ENCODE assay signal across 1 cellular context in the genomic region with DNA sequence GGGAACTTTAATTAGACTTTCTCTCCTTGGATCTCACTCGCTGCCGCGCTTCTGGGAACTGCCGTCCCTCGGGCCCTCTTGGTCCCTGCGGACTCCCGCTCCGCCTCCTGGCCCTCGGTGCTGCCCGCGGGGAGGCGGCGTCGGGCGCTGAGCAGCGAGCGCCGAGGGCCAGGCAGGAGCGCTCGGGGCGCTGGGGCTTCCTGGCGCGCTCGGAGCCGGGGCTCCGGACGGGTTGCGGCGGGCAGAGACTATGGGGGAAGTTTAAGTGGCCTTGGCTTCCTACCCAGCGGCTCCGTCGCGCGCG.
TF ChIP-seq lines count a peak whose summit lies in the region.

No MANE protein-coding gene starts in this region.

TF ChIP-seq in HepG2, 621 proteins besides CTCF, POLR2A, EP300 and RAD21 (continued from another document):
- TF ChIP-seq, protein P1, sequence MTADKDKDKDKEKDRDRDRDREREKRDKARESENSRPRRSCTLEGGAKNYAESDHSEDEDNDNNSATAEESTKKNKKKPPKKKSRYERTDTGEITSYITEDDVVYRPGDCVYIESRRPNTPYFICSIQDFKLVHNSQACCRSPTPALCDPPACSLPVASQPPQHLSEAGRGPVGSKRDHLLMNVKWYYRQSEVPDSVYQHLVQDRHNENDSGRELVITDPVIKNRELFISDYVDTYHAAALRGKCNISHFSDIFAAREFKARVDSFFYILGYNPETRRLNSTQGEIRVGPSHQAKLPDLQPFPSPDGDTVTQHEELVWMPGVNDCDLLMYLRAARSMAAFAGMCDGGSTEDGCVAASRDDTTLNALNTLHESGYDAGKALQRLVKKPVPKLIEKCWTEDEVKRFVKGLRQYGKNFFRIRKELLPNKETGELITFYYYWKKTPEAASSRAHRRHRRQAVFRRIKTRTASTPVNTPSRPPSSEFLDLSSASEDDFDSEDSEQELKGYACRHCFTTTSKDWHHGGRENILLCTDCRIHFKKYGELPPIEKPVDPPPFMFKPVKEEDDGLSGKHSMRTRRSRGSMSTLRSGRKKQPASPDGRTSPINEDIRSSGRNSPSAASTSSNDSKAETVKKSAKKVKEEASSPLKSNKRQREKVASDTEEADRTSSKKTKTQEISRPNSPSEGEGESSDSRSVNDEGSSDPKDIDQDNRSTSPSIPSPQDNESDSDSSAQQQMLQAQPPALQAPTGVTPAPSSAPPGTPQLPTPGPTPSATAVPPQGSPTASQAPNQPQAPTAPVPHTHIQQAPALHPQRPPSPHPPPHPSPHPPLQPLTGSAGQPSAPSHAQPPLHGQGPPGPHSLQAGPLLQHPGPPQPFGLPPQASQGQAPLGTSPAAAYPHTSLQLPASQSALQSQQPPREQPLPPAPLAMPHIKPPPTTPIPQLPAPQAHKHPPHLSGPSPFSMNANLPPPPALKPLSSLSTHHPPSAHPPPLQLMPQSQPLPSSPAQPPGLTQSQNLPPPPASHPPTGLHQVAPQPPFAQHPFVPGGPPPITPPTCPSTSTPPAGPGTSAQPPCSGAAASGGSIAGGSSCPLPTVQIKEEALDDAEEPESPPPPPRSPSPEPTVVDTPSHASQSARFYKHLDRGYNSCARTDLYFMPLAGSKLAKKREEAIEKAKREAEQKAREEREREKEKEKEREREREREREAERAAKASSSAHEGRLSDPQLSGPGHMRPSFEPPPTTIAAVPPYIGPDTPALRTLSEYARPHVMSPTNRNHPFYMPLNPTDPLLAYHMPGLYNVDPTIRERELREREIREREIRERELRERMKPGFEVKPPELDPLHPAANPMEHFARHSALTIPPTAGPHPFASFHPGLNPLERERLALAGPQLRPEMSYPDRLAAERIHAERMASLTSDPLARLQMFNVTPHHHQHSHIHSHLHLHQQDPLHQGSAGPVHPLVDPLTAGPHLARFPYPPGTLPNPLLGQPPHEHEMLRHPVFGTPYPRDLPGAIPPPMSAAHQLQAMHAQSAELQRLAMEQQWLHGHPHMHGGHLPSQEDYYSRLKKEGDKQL (CRISPR knock-in tag; IDR thresholded peaks at IDR 0.05; ENCODE audit: low read depth), result no peak
- TF ChIP-seq, protein P2, sequence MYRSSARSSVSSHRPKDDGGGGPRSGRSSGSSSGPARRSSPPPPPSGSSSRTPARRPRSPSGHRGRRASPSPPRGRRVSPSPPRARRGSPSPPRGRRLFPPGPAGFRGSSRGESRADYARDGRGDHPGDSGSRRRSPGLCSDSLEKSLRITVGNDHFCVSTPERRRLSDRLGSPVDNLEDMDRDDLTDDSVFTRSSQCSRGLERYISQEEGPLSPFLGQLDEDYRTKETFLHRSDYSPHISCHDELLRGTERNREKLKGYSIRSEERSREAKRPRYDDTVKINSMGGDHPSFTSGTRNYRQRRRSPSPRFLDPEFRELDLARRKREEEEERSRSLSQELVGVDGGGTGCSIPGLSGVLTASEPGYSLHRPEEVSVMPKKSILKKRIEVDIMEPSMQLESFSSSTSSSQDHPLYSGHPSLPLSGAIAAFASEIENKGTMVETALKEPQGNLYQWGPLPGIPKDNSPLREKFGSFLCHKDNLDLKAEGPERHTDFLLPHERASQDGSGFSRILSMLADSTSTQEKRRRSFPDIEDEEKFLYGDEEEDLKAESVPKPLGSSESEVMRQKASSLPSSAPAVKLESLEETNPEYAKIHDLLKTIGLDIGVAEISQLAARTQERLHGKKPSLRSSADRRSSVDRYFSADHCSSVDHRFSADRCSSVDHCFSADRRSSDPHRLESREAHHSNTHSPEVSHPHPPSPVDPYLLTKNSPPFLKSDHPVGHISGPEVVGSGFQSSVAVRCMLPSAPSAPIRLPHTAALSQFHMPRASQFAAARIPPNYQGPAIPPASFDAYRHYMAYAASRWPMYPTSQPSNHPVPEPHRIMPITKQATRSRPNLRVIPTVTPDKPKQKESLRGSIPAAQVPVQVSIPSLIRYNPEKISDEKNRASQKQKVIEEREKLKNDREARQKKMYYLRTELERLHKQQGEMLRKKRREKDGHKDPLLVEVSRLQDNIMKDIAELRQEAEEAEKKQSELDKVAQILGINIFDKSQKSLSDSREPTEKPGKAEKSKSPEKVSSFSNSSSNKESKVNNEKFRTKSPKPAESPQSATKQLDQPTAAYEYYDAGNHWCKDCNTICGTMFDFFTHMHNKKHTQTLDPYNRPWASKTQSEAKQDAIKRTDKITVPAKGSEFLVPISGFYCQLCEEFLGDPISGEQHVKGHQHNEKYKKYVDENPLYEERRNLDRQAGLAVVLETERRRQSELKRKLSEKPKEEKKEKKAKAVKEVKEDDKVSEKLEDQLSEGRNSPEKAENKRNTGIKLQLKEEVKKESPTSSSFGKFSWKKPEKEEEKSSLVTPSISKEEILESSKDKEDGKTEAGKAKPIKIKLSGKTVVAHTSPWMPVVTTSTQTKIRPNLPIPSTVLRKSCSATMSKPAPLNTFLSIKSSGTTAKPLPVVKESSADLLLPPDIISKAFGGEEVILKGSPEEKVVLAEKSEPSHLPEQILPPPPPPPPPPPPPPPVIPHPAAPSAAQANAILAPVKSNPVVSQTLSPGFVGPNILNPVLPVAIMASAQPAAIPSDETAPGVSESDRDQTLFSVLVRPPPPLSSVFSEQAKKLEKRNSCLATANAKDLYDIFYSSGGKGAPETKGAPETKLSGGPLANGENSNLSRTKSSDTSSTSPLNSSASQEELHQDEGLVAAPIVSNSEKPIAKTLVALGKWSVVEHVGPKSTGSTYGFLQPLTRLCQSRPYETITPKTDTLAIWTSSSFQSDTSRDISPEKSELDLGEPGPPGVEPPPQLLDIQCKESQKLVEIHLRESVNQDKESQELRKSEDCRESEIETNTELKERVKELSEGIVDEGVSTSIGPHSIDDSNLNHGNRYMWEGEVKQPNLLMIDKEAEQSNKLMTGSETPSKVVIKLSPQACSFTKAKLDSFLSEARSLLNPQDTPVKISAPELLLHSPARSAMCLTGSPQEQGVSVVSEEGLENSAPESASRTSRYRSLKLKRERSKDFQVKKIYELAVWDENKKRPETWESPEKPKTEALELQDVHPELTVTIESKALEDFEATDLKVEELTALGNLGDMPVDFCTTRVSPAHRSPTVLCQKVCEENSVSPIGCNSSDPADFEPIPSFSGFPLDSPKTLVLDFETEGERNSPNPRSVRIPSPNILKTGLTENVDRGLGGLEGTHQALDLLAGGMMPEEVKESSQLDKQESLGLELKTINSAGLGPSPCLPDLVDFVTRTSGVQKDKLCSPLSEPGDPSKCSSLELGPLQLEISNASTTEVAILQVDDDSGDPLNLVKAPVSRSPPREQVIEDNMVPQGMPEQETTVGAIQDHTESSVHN (CRISPR knock-in tag; IDR thresholded peaks at IDR 0.05), result no peak
- TF ChIP-seq STAG1 (CRISPR knock-in tag; IDR thresholded peaks at IDR 0.05) (no peak), SYNCRIP (IDR thresholded peaks at IDR 0.05; ENCODE audit: insufficient read depth, low read depth, low read length) (no peak), ZNF790 (CRISPR knock-in tag; IDR thresholded peaks at IDR 0.05; ENCODE audit: borderline replicate concordance) (no peak), ARID2 (CRISPR knock-in tag; IDR thresholded peaks at IDR 0.05; ENCODE audit: borderline replicate concordance) (no peak), HES4 (CRISPR knock-in tag; IDR thresholded peaks at IDR 0.05; ENCODE audit: borderline replicate concordance) (no peak)
- TF ChIP-seq, protein P3, sequence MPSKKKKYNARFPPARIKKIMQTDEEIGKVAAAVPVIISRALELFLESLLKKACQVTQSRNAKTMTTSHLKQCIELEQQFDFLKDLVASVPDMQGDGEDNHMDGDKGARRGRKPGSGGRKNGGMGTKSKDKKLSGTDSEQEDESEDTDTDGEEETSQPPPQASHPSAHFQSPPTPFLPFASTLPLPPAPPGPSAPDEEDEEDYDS (CRISPR knock-in tag; IDR thresholded peaks at IDR 0.05), result no peak
- TF ChIP-seq, protein P4, sequence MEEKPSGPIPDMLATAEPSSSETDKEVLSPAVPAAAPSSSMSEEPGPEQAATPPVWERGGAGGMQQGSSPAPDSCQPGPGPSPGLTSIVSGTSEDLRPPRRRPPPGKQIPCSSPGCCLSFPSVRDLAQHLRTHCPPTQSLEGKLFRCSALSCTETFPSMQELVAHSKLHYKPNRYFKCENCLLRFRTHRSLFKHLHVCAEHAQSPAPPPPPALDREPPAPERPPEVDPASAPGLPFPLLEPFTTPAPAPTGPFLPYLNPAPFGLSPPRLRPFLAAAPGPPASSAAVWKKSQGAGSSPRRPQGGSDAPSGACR (CRISPR knock-in tag; IDR thresholded peaks at IDR 0.05), result no peak
- TF ChIP-seq, protein P5, sequence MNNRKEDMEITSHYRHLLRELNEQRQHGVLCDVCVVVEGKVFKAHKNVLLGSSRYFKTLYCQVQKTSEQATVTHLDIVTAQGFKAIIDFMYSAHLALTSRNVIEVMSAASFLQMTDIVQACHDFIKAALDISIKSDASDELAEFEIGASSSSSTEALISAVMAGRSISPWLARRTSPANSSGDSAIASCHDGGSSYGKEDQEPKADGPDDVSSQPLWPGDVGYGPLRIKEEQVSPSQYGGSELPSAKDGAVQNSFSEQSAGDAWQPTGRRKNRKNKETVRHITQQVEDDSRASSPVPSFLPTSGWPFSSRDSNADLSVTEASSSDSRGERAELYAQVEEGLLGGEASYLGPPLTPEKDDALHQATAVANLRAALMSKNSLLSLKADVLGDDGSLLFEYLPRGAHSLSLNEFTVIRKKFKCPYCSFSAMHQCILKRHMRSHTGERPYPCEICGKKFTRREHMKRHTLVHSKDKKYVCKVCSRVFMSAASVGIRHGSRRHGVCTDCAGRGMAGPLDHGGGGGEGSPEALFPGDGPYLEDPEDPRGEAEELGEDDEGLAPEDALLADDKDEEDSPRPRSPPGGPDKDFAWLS (CRISPR knock-in tag; IDR thresholded peaks at IDR 0.05; ENCODE audit: borderline replicate concordance), result no peak
- TF ChIP-seq, protein P6, sequence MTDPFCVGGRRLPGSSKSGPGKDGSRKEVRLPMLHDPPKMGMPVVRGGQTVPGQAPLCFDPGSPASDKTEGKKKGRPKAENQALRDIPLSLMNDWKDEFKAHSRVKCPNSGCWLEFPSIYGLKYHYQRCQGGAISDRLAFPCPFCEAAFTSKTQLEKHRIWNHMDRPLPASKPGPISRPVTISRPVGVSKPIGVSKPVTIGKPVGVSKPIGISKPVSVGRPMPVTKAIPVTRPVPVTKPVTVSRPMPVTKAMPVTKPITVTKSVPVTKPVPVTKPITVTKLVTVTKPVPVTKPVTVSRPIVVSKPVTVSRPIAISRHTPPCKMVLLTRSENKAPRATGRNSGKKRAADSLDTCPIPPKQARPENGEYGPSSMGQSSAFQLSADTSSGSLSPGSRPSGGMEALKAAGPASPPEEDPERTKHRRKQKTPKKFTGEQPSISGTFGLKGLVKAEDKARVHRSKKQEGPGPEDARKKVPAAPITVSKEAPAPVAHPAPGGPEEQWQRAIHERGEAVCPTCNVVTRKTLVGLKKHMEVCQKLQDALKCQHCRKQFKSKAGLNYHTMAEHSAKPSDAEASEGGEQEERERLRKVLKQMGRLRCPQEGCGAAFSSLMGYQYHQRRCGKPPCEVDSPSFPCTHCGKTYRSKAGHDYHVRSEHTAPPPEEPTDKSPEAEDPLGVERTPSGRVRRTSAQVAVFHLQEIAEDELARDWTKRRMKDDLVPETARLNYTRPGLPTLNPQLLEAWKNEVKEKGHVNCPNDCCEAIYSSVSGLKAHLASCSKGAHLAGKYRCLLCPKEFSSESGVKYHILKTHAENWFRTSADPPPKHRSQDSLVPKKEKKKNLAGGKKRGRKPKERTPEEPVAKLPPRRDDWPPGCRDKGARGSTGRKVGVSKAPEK (CRISPR knock-in tag; IDR thresholded peaks at IDR 0.05; ENCODE audit: borderline replicate concordance), result no peak
- TF ChIP-seq, protein P7, sequence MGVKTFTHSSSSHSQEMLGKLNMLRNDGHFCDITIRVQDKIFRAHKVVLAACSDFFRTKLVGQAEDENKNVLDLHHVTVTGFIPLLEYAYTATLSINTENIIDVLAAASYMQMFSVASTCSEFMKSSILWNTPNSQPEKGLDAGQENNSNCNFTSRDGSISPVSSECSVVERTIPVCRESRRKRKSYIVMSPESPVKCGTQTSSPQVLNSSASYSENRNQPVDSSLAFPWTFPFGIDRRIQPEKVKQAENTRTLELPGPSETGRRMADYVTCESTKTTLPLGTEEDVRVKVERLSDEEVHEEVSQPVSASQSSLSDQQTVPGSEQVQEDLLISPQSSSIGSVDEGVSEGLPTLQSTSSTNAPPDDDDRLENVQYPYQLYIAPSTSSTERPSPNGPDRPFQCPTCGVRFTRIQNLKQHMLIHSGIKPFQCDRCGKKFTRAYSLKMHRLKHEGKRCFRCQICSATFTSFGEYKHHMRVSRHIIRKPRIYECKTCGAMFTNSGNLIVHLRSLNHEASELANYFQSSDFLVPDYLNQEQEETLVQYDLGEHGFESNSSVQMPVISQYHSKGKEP (CRISPR knock-in tag; IDR thresholded peaks at IDR 0.05), result no peak
